In the genomic region with DNA sequence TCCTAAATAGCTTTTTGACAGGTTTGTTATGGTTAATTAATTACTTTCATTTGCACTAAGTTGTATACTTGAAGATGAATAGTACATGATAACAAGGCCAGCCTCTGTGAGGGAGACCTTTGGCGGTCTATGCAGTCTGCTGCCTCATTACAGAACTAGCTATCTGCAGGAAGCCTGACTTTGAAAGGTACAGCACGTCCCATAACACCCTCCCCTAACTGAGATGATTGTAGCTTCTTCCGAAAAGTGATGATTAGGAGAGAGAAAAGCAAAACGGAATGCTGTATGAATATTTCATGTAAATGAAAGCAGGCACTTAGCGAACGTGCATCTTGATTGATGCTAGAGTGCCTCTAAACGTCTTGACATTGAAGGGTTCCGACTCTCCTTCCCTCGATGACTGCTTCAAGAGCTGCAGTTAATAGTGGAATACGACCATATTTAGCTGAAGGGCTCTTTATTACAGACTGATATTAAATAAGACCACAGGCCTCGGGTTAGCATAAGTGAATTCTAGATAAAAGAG, we compare ENCODE assay signal across 36 cellular contexts.
"Had no signal": no experiment of that assay in that cellular context is flagged by ENCODE, and none has a peak within 500 bp of the region (broad histone marks: within the 10 kb centered on the region; RNA-seq: fewer than 3 reads in every experiment).

No MANE protein-coding gene starts in this region.

- H3K27ac ChIP-seq: adrenal gland, body of pancreas, brain microvascular endothelial cell, breast epithelium, VCaP had no signal

- DNase-seq: activated B cell treated with CpG ODN at 0.5 μM for 24 hours; activated CD4-positive, alpha-beta memory T cell treated with anti-CD3 and anti-CD28 coated beads for 36 hours; activated CD4-positive, alpha-beta T cell treated with anti-CD3 and anti-CD28 coated beads for 4 hours; activated CD4-positive, alpha-beta T cell treated with anti-CD3 and anti-CD28 coated beads, Interleukin-2, amount 10 ng/mL, durations not matched to agents 24 days and 14 days; activated CD4-positive, alpha-beta T cell treated with anti-CD3 and anti-CD28 coated beads, Interleukin-2, amount 50 U/mL, for 1 hour; activated CD4-positive, alpha-beta T cell treated with anti-CD3 and anti-CD28 coated beads, Interleukin-2, amount 50 U/mL, for 4 hours; activated CD4-positive, CD25-positive, alpha-beta regulatory T cell treated with anti-CD3 and anti-CD28 coated beads, Interleukin-2, amount 50 U/mL, for 72 hours; activated CD8-positive, alpha-beta memory T cell treated with anti-CD3 and anti-CD28 coated beads, Interleukin-2, amount 50 U/mL, for 4 hours; activated CD8-positive, alpha-beta T cell treated with anti-CD3 and anti-CD28 coated beads for 36 hours; activated effector memory CD4-positive, alpha-beta T cell treated with anti-CD3 and anti-CD28 coated beads, Interleukin-2, amount 50 U/mL, for 16 hours; activated gamma-delta T cell treated with Interleukin-2 at 50 U/mL for 16 hours; activated naive CD4-positive, alpha-beta T cell; activated naive CD4-positive, alpha-beta T cell treated with anti-CD3 and anti-CD28 coated beads for 36 hours; activated naive CD4-positive, alpha-beta T cell treated with anti-CD3 and anti-CD28 coated beads, Interleukin-2, amount 50 U/mL, for 16 hours; activated naive CD8-positive, alpha-beta T cell treated with anti-CD3 and anti-CD28 coated beads for 36 hours; activated T-cell treated with anti-CD3 and anti-CD28 coated beads for 4 hours; activated T-cell treated with anti-CD3 and anti-CD28 coated beads, Interleukin-2, amount 50 U/mL, for 1 hour; activated T-cell treated with anti-CD3 and anti-CD28 coated beads, Interleukin-2, amount 50 U/mL, for 4 hours; activated T-cell treated with anti-CD3 and anti-CD28 coated beads, Interleukin-2, amount 50 U/mL, for 72 hours; adrenal gland; amniotic stem cell; aorta; body of pancreas; brain microvascular endothelial cell; central memory CD4-positive, alpha-beta T cell; cerebellar nuclear complex; T-helper 1 cell; T-helper 2 cell; T-helper 9 cell had no signal

- H3K9me3 Mint-ChIP-seq: activated B cell treated with CpG ODN at 0.5 μM for 24 hours; activated CD4-positive, alpha-beta memory T cell treated with anti-CD3 and anti-CD28 coated beads for 36 hours; activated CD4-positive, alpha-beta T cell treated with anti-CD3 and anti-CD28 coated beads, Interleukin-2, amount 10 ng/mL, durations not matched to agents 24 days and 14 days; activated CD8-positive, alpha-beta T cell treated with anti-CD3 and anti-CD28 coated beads for 36 hours; activated naive CD4-positive, alpha-beta T cell treated with anti-CD3 and anti-CD28 coated beads for 36 hours; activated naive CD4-positive, alpha-beta T cell treated with anti-CD3 and anti-CD28 coated beads, Interleukin-2, amount 50 U/mL, for 72 hours; activated naive CD8-positive, alpha-beta T cell treated with anti-CD3 and anti-CD28 coated beads for 36 hours; activated T-cell treated with anti-CD3 and anti-CD28 coated beads, Interleukin-2, amount 50 U/mL, for 4 hours; activated T-cell treated with anti-CD3 and anti-CD28 coated beads, Interleukin-2, amount 50 U/mL, for 72 hours; activated T-helper 1 cell treated with anti-CD3 and anti-CD28 coated beads, Interleukin-12 subunit alpha, Interleukin-12 subunit beta, Interleukin-2, Interleukin-4 antibody, amounts not matched to agents 30 ng/mL and 10 ng/mL and 1 ng/mL, durations not matched to agents 14 hours and 24 hours and 36 hours; activated T-helper 17 cell treated with anti-CD3 and anti-CD28 coated beads, Interleukin-2, amount 50 U/mL, for 72 hours; T-helper 1 cell treated with Interleukin-12 subunit alpha and Interleukin-12 subunit beta and Interleukin-4 antibody, amounts not matched to agents 30 μg/mL and 1 μg/mL, for 36 hours; T-helper 2 cell treated with Interferon-gamma antibody and Interleukin-4, amounts not matched to agents 5 μg/mL and 100 μg/mL, for 36 hours had no signal

- H3K36me3 Mint-ChIP-seq: activated CD4-positive, alpha-beta memory T cell treated with anti-CD3 and anti-CD28 coated beads for 36 hours; activated naive CD4-positive, alpha-beta T cell treated with anti-CD3 and anti-CD28 coated beads, Interleukin-2, amount 50 U/mL, for 72 hours; activated naive CD8-positive, alpha-beta T cell treated with anti-CD3 and anti-CD28 coated beads for 36 hours had no signal

- H3K9me3 ChIP-seq: adrenal gland, body of pancreas, breast epithelium had no signal

- H3K4me3 ChIP-seq: adrenal gland, body of pancreas, breast epithelium had no signal

- H3K4me1 ChIP-seq: adrenal gland, body of pancreas, breast epithelium had no signal

- H3K27me3 ChIP-seq: adrenal gland, body of pancreas, brain microvascular endothelial cell, breast epithelium had no signal

- H3K4me1 Mint-ChIP-seq: activated B cell treated with CpG ODN at 0.5 μM for 24 hours; activated CD4-positive, alpha-beta T cell treated with anti-CD3 and anti-CD28 coated beads, Interleukin-2, amount 10 ng/mL, durations not matched to agents 24 days and 14 days; activated naive CD8-positive, alpha-beta T cell treated with anti-CD3 and anti-CD28 coated beads for 36 hours; activated T-helper 17 cell treated with anti-CD3 and anti-CD28 coated beads, Interleukin-2, amount 50 U/mL, for 72 hours had no signal

- ATAC-seq: activated CD8-positive, alpha-beta T cell treated with anti-CD3 and anti-CD28 coated beads for 36 hours; activated naive CD4-positive, alpha-beta T cell treated with anti-CD3 and anti-CD28 coated beads, Interleukin-2, amount 50 U/mL, for 72 hours; activated T-cell treated with anti-CD3 and anti-CD28 coated beads, Interleukin-2, amount 50 U/mL, for 4 hours; activated T-cell treated with anti-CD3 and anti-CD28 coated beads, Interleukin-2, amount 50 U/mL, for 72 hours; activated T-helper 17 cell treated with anti-CD3 and anti-CD28 coated beads, Interleukin-2, amount 50 U/mL, for 72 hours; body of pancreas had no signal

- H3K4me3 Mint-ChIP-seq: activated B cell treated with CpG ODN at 0.5 μM for 24 hours; activated CD4-positive, alpha-beta memory T cell treated with anti-CD3 and anti-CD28 coated beads for 36 hours; activated CD4-positive, alpha-beta T cell treated with anti-CD3 and anti-CD28 coated beads, Interleukin-2, amount 10 ng/mL, durations not matched to agents 24 days and 14 days; activated CD8-positive, alpha-beta T cell treated with anti-CD3 and anti-CD28 coated beads for 36 hours; activated naive CD4-positive, alpha-beta T cell treated with anti-CD3 and anti-CD28 coated beads for 36 hours; activated naive CD8-positive, alpha-beta T cell treated with anti-CD3 and anti-CD28 coated beads for 36 hours; activated T-cell treated with anti-CD3 and anti-CD28 coated beads, Interleukin-2, amount 50 U/mL, for 4 hours; activated T-cell treated with anti-CD3 and anti-CD28 coated beads, Interleukin-2, amount 50 U/mL, for 72 hours; activated T-helper 1 cell treated with anti-CD3 and anti-CD28 coated beads, Interleukin-12 subunit alpha, Interleukin-12 subunit beta, Interleukin-2, Interleukin-4 antibody, amounts not matched to agents 30 ng/mL and 10 ng/mL and 1 ng/mL, durations not matched to agents 14 hours and 24 hours and 36 hours; activated T-helper 17 cell treated with anti-CD3 and anti-CD28 coated beads, Interleukin-2, amount 50 U/mL, for 72 hours; T-helper 1 cell treated with Interleukin-12 subunit alpha and Interleukin-12 subunit beta and Interleukin-4 antibody, amounts not matched to agents 30 μg/mL and 1 μg/mL, for 36 hours; T-helper 2 cell treated with Interferon-gamma antibody and Interleukin-4, amounts not matched to agents 5 μg/mL and 100 μg/mL, for 36 hours had no signal

- H3K36me3 ChIP-seq: adrenal gland, brain microvascular endothelial cell, breast epithelium had no signal

- H3K27ac Mint-ChIP-seq: activated B cell treated with CpG ODN at 0.5 μM for 24 hours; activated CD4-positive, alpha-beta memory T cell treated with anti-CD3 and anti-CD28 coated beads for 36 hours; activated CD4-positive, alpha-beta T cell treated with anti-CD3 and anti-CD28 coated beads, Interleukin-2, amount 10 ng/mL, durations not matched to agents 24 days and 14 days; activated CD8-positive, alpha-beta T cell treated with anti-CD3 and anti-CD28 coated beads for 36 hours; activated naive CD4-positive, alpha-beta T cell treated with anti-CD3 and anti-CD28 coated beads for 36 hours; activated naive CD4-positive, alpha-beta T cell treated with anti-CD3 and anti-CD28 coated beads, Interleukin-2, amount 50 U/mL, for 72 hours; activated naive CD8-positive, alpha-beta T cell treated with anti-CD3 and anti-CD28 coated beads for 36 hours; activated T-cell treated with anti-CD3 and anti-CD28 coated beads, Interleukin-2, amount 50 U/mL, for 72 hours; activated T-helper 1 cell treated with anti-CD3 and anti-CD28 coated beads, Interleukin-12 subunit alpha, Interleukin-12 subunit beta, Interleukin-2, Interleukin-4 antibody, amounts not matched to agents 30 ng/mL and 10 ng/mL and 1 ng/mL, durations not matched to agents 14 hours and 24 hours and 36 hours; activated T-helper 17 cell treated with anti-CD3 and anti-CD28 coated beads, Interleukin-2, amount 50 U/mL, for 72 hours; T-helper 1 cell treated with Interleukin-12 subunit alpha and Interleukin-12 subunit beta and Interleukin-4 antibody, amounts not matched to agents 30 μg/mL and 1 μg/mL, for 36 hours; T-helper 2 cell treated with Interferon-gamma antibody and Interleukin-4, amounts not matched to agents 5 μg/mL and 100 μg/mL, for 36 hours had no signal

- H3K27me3 Mint-ChIP-seq: activated B cell treated with CpG ODN at 0.5 μM for 24 hours; activated CD4-positive, alpha-beta T cell treated with anti-CD3 and anti-CD28 coated beads, Interleukin-2, amount 10 ng/mL, durations not matched to agents 24 days and 14 days; activated CD8-positive, alpha-beta T cell treated with anti-CD3 and anti-CD28 coated beads for 36 hours had no signal
